In genomic region chr17:10177131-10177920, GRCh38 we compare ENCODE assay signal across 22 cellular contexts. TPM values are rescaled to one million over a fixed set of nuclear protein-coding genes. Genes with fewer than 3 reads are reported as not detected.
DNase-seq lines count a peak whose midpoint lies in the region; ATAC-seq and TF ChIP-seq lines count a peak whose summit lies in the region.
"Had no signal": no experiment of that assay in that cellular context is flagged by ENCODE, and none has a peak within 500 bp of the region (broad histone marks: within the 10 kb centered on the region; RNA-seq: fewer than 3 reads in every experiment).

No MANE protein-coding gene starts in this region.

- H3K4me1 ChIP-seq in right cardiac atrium (ENCODE audit: control insufficient read depth, insufficient read depth, low read length), result peaks cover 2% of the 10 kb centered on the region
- peaks cover 49% of the 10 kb centered on the region for H3K4me1 ChIP-seq in mesodermal cell (ENCODE audit: control insufficient read depth, insufficient read depth, low read length, poor library complexity, severe bottlenecking)
- H3K4me1 ChIP-seq: ascending aorta, testis had no signal

- H3K9me3 ChIP-seq in right cardiac atrium (ENCODE audit: control insufficient read depth, low read length) (no peaks in the 10 kb centered on the region), mesodermal cell (ENCODE audit: control insufficient read depth, low read length) (peaks cover 9% of the 10 kb centered on the region)
- H3K9me3 ChIP-seq: ascending aorta, testis had no signal

- ATAC-seq in Right ventricle myocardium superior (ENCODE audit: poor library complexity) (peak; percentile 8), right cardiac atrium (no peak)
- ATAC-seq: activated naive CD4-positive, alpha-beta T cell treated with anti-CD3 and anti-CD28 coated beads, Interleukin-2, amount 50 U/mL, for 72 hours; K562; naive thymus-derived CD8-positive, alpha-beta T cell; stimulated activated memory B cell treated with anti-CD40 and anti-IgM and Interleukin-4, amounts not matched to agents 10 μg/mL and 1 μg/mL and 100 μg/mL, for 72 hours had no signal

- intact Hi-C loops in Right ventricle myocardium superior (cut with DNase I) (no loop called here), right cardiac atrium (cut with DNase I) (no loop called here)
- intact Hi-C loops in dendritic cell treated with granulocyte-macrophage colony-stimulating factor and Interleukin-4, amounts not matched to agents 40 ng/mL and 50 ng/mL, for 4 days (cut with micrococcal nuclease), result no loop called here

- no peaks in the 10 kb centered on the region for H3K27me3 ChIP-seq in right cardiac atrium (ENCODE audit: control insufficient read depth, insufficient read depth)
- H3K27me3 ChIP-seq: ascending aorta, testis had no signal

- no peaks in the 10 kb centered on the region for H3K9me3 Mint-ChIP-seq in dendritic cell treated with granulocyte-macrophage colony-stimulating factor and Interleukin-4, amounts not matched to agents 40 ng/mL and 50 ng/mL, for 4 days
- no peaks in the 10 kb centered on the region for H3K9me3 Mint-ChIP-seq in type B pancreatic cell
- H3K9me3 Mint-ChIP-seq: activated CD4-positive, alpha-beta T cell treated with anti-CD3 and anti-CD28 coated beads, Interleukin-2, amount 10 ng/mL, durations not matched to agents 7 days and 5 days; naive thymus-derived CD8-positive, alpha-beta T cell had no signal

- in situ Hi-C loops in KBM-7 (cut with MboI; ENCODE audit: low pct_unique_long_range_greater_than_20kb, low sequenced_read_pairs), result no loop called here

- no peak overlapping the region for H3K4me3 Mint-ChIP-seq in dendritic cell treated with granulocyte-macrophage colony-stimulating factor and Interleukin-4, amounts not matched to agents 40 ng/mL and 50 ng/mL, for 4 days
- H3K4me3 Mint-ChIP-seq in type B pancreatic cell, result no peak overlapping the region
- H3K4me3 Mint-ChIP-seq: activated CD4-positive, alpha-beta T cell treated with anti-CD3 and anti-CD28 coated beads, Interleukin-2, amount 10 ng/mL, durations not matched to agents 7 days and 5 days; stimulated activated memory B cell treated with anti-CD40 and anti-IgM and Interleukin-4, amounts not matched to agents 10 μg/mL and 1 μg/mL and 100 μg/mL, for 72 hours had no signal

- H3K27ac ChIP-seq in right cardiac atrium (ENCODE audit: low read length) (no peak overlapping the region), mesodermal cell (ENCODE audit: low read depth, low read length, severe bottlenecking) (peak overlapping the region; percentile 97)
- H3K27ac ChIP-seq: 22Rv1, ascending aorta, SK-N-MC, testis, VCaP had no signal

- H3K27ac Mint-ChIP-seq in dendritic cell treated with granulocyte-macrophage colony-stimulating factor and Interleukin-4, amounts not matched to agents 40 ng/mL and 50 ng/mL, for 4 days, result peak overlapping the region; percentile 86
- peak overlapping the region; percentile 22 for H3K27ac Mint-ChIP-seq in type B pancreatic cell
- H3K27ac Mint-ChIP-seq: activated CD4-positive, alpha-beta T cell treated with anti-CD3 and anti-CD28 coated beads, Interleukin-2, amount 10 ng/mL, durations not matched to agents 7 days and 5 days; activated naive CD4-positive, alpha-beta T cell treated with anti-CD3 and anti-CD28 coated beads, Interleukin-2, amount 50 U/mL, for 72 hours; naive thymus-derived CD8-positive, alpha-beta T cell; progenitor cell of endocrine pancreas; stimulated activated memory B cell treated with anti-CD40 and anti-IgM and Interleukin-4, amounts not matched to agents 10 μg/mL and 1 μg/mL and 100 μg/mL, for 72 hours had no signal

- WGBS in right cardiac atrium, result 63% methylated on average over 7 of the region's 7 CpGs
- 46 to 53% methylated on average over 5 to 6 of the region's 7 CpGs for WGBS in mesodermal cell (ENCODE audit: insufficient coverage in 2 of 2), 2 experiments

- no peak for DNase-seq in Right ventricle myocardium superior
- DNase-seq in right cardiac atrium, result no peak
- no peak for DNase-seq in type B pancreatic cell (ENCODE audit: extremely low spot score, unreplicated experiment)
- DNase-seq in HuH-7 (ENCODE audit: low spot score), result no peak
- no peak for DNase-seq in NCI-H1092 treated with DMSO at 0.1 percent for 48 hours (lab: John Stamatoyannopoulos, UW)
- DNase-seq in KBM-7, result no peak
- DNase-seq: activated CD4-positive, alpha-beta T cell treated with anti-CD3 and anti-CD28 coated beads, Interleukin-2, amount 10 ng/mL, durations not matched to agents 7 days and 5 days; naive thymus-derived CD8-positive, alpha-beta T cell; NCI-H2171; RPMI8226; stimulated activated CD4-positive, alpha-beta T cell treated with anti-CD3 and anti-CD28 coated beads, Interleukin-1b, Interleukin-23, amount 100 ng/mL, for 48 hours; testis had no signal

- TF ChIP-seq CTCF in type B pancreatic cell (conservative IDR thresholded peaks at IDR 0.05), result no peak

- peaks cover 89% of the 10 kb centered on the region for H3K4me1 Mint-ChIP-seq in dendritic cell treated with granulocyte-macrophage colony-stimulating factor and Interleukin-4, amounts not matched to agents 40 ng/mL and 50 ng/mL, for 4 days (ENCODE audit: low read depth)
- H3K4me1 Mint-ChIP-seq in type B pancreatic cell (ENCODE audit: unreplicated experiment), result peaks cover 36% of the 10 kb centered on the region

- no peak overlapping the region for H3K4me3 ChIP-seq in right cardiac atrium (ENCODE audit: low read length)
- H3K4me3 ChIP-seq in mesodermal cell (ENCODE audit: extremely low read depth, insufficient read depth, low read length, poor library complexity, severe bottlenecking), result no peak overlapping the region
- H3K4me3 ChIP-seq: ascending aorta, K562, SK-N-MC, testis had no signal

- peaks cover 12% of the 10 kb centered on the region for H3K36me3 Mint-ChIP-seq in dendritic cell treated with granulocyte-macrophage colony-stimulating factor and Interleukin-4, amounts not matched to agents 40 ng/mL and 50 ng/mL, for 4 days (ENCODE audit: low read depth)
- H3K36me3 Mint-ChIP-seq in type B pancreatic cell, result no peaks in the 10 kb centered on the region
- H3K36me3 Mint-ChIP-seq: activated naive CD4-positive, alpha-beta T cell treated with anti-CD3 and anti-CD28 coated beads, Interleukin-2, amount 50 U/mL, for 72 hours; naive thymus-derived CD8-positive, alpha-beta T cell; stimulated activated memory B cell treated with anti-CD40 and anti-IgM and Interleukin-4, amounts not matched to agents 10 μg/mL and 1 μg/mL and 100 μg/mL, for 72 hours had no signal

- no peaks in the 10 kb centered on the region for H3K27me3 Mint-ChIP-seq in dendritic cell treated with granulocyte-macrophage colony-stimulating factor and Interleukin-4, amounts not matched to agents 40 ng/mL and 50 ng/mL, for 4 days
- peaks cover 31% of the 10 kb centered on the region for H3K27me3 Mint-ChIP-seq in type B pancreatic cell

- no peaks in the 10 kb centered on the region for H3K36me3 ChIP-seq in mesodermal cell (ENCODE audit: control insufficient read depth, insufficient read depth, low read length)
- H3K36me3 ChIP-seq: ascending aorta had no signal

RNA-seq across cellular contexts. Expression of gene GAS7, which starts 21.1 kb away (rescaled TPM):
- total RNA-seq in Right ventricle myocardium superior (72.1 TPM), right cardiac atrium (100 to 1,000 TPM in 3 of 4 donors, 10 to 100 TPM in 1; 68.1 to 200 (median 122) TPM), type B pancreatic cell (ENCODE audit: low replicate concordance) (5.9 and 19.5 TPM in 2 replicates)
- 40.3 TPM for polyA plus RNA-seq in right cardiac atrium
- polyA plus RNA-seq in mesodermal cell (2013, experiment 1 of 2), result 18.3 TPM
- 20.5 TPM for polyA plus RNA-seq in mesodermal cell (2013, experiment 2 of 2)
- polyA plus RNA-seq: K562 had no signal
